Comparison of ENCODE assay signal across 2 cellular contexts in the genomic region with DNA sequence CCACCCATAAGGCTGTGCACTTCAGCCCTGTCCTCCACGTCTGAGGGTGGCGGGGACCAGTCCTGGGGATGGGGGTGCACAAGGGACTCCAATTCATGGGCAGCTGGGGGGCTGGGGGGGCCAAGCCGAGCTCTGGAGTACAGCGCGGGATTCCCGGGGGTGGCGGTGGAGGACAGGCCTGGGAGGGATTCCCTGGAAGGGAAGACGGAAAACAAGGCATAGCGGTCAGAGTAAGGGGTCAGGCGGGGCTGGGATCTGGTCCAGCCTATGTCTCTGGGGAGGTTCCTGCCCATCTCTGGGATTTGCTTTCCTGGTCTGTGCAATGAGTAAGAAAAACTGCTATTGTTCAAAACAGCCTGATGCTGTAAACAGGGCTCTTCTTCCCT.
TF ChIP-seq lines count a peak whose summit lies in the region.

No MANE protein-coding gene starts in this region.

TF ChIP-seq in A549, 52 proteins besides CTCF, POLR2A, EP300 and RAD21:
- no peak for TF ChIP-seq KDM5A (IDR thresholded peaks at IDR 0.05)
- TF ChIP-seq EHF (CRISPR knock-in tag; IDR thresholded peaks at IDR 0.05): no peak
- TF ChIP-seq, protein P1, sequence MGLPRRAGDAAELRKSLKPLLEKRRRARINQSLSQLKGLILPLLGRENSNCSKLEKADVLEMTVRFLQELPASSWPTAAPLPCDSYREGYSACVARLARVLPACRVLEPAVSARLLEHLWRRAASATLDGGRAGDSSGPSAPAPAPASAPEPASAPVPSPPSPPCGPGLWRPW (IDR thresholded peaks at IDR 0.05): no peak
- TF ChIP-seq CEBPB (IDR thresholded peaks at IDR 0.05): no peak
- TF ChIP-seq CBX8 (IDR thresholded peaks at IDR 0.05): no peak
- no peak for TF ChIP-seq SMC3 (IDR thresholded peaks at IDR 0.05)
- TF ChIP-seq, protein P2, sequence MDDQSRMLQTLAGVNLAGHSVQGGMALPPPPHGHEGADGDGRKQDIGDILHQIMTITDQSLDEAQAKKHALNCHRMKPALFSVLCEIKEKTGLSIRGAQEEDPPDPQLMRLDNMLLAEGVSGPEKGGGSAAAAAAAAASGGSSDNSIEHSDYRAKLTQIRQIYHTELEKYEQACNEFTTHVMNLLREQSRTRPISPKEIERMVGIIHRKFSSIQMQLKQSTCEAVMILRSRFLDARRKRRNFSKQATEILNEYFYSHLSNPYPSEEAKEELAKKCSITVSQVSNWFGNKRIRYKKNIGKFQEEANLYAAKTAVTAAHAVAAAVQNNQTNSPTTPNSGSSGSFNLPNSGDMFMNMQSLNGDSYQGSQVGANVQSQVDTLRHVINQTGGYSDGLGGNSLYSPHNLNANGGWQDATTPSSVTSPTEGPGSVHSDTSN (IDR thresholded peaks at IDR 0.05): no peak
- TF ChIP-seq, protein P3, sequence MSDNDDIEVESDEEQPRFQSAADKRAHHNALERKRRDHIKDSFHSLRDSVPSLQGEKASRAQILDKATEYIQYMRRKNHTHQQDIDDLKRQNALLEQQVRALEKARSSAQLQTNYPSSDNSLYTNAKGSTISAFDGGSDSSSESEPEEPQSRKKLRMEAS (IDR thresholded peaks at IDR 0.05): no peak
- TF ChIP-seq POLR2AphosphoS2 (conservative IDR thresholded peaks at IDR 0.05; ENCODE audit: low read length): no peak
- TF ChIP-seq FOXS1 (CRISPR knock-in tag; IDR thresholded peaks at IDR 0.05): no peak
- TF ChIP-seq GATA3 (IDR thresholded peaks at IDR 0.05; ENCODE audit: borderline replicate concordance): no peak

TF ChIP-seq in H1, 55 proteins besides CTCF, POLR2A, EP300 and RAD21:
- 0 out of 2 replicates have a peak, but pooled peaks have one; percentile 30 for TF ChIP-seq TAF1 (IDR thresholded peaks at IDR 0.05; ENCODE audit: low read depth, low read length)
- TF ChIP-seq SIRT6 (IDR thresholded peaks at IDR 0.05; ENCODE audit: low read length): no peak
